Comparison of ENCODE assay signal across 2 cellular contexts in genomic region chr2:151486100-151486499, GRCh38.
A peak's percentile ranks its signal among the peaks of the same experiment; 100 is the strongest.
TF ChIP-seq lines count a peak whose summit lies in the region.

No MANE protein-coding gene starts in this region.

TF ChIP-seq in HepG2, 621 proteins besides CTCF, POLR2A, EP300 and RAD21:
- no peak for TF ChIP-seq SRSF9 (IDR thresholded peaks at IDR 0.05; ENCODE audit: borderline replicate concordance, insufficient read depth, low read depth, low read length, poor library complexity, severe bottlenecking)
- TF ChIP-seq KLF11 (CRISPR knock-in tag; IDR thresholded peaks at IDR 0.05) = no peak
- no peak for TF ChIP-seq TAF1 (CRISPR knock-in tag; IDR thresholded peaks at IDR 0.05)
- no peak for TF ChIP-seq DNMT1 (CRISPR knock-in tag; IDR thresholded peaks at IDR 0.05)
- TF ChIP-seq, protein P1, sequence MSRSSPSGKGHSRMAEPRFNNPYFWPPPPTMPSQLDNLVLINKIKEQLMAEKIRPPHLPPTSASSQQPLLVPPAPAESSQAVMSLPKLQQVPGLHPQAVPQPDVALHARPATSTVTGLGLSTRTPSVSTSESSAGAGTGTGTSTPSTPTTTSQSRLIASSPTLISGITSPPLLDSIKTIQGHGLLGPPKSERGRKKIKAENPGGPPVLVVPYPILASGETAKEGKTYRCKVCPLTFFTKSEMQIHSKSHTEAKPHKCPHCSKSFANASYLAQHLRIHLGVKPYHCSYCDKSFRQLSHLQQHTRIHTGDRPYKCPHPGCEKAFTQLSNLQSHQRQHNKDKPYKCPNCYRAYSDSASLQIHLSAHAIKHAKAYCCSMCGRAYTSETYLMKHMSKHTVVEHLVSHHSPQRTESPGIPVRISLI (CRISPR knock-in tag; IDR thresholded peaks at IDR 0.05; ENCODE audit: borderline replicate concordance) = no peak
- TF ChIP-seq ARNTL (CRISPR knock-in tag; IDR thresholded peaks at IDR 0.05) = no peak
- TF ChIP-seq PPARG (CRISPR knock-in tag; conservative IDR thresholded peaks at IDR 0.05) = no peak
- no peak for TF ChIP-seq FOXA1 (IDR thresholded peaks at IDR 0.05)
- TF ChIP-seq FOXA1 (CRISPR knock-in tag; IDR thresholded peaks at IDR 0.05) = no peak
- no peak for TF ChIP-seq SNRNP70 (IDR thresholded peaks at IDR 0.05; ENCODE audit: low read depth, low read length)
- TF ChIP-seq MXI1 (IDR thresholded peaks at IDR 0.05; ENCODE audit: borderline replicate concordance, low read depth, low read length) = no peak

TF ChIP-seq in GM12878, 131 proteins besides CTCF, POLR2A, EP300 and RAD21:
- TF ChIP-seq SUZ12 (IDR thresholded peaks at IDR 0.05; ENCODE audit: unreplicated experiment) (no peak), RUNX3 (IDR thresholded peaks at IDR 0.05; ENCODE audit: low read length) (peak; percentile 54; the same call in 1 of the 2 replicates), ELK1 (IDR thresholded peaks at IDR 0.05; ENCODE audit: low read depth, low read length) (no peak), PAX5 (IDR thresholded peaks at IDR 0.05; ENCODE audit: borderline replicate concordance, low read depth, low read length) (no peak), BHLHE40 (IDR thresholded peaks at IDR 0.05; ENCODE audit: borderline replicate concordance in 1 of 2, low read depth in 2 of 2, low read length in 1 of 2) (no peak)
- TF ChIP-seq, protein P2, sequence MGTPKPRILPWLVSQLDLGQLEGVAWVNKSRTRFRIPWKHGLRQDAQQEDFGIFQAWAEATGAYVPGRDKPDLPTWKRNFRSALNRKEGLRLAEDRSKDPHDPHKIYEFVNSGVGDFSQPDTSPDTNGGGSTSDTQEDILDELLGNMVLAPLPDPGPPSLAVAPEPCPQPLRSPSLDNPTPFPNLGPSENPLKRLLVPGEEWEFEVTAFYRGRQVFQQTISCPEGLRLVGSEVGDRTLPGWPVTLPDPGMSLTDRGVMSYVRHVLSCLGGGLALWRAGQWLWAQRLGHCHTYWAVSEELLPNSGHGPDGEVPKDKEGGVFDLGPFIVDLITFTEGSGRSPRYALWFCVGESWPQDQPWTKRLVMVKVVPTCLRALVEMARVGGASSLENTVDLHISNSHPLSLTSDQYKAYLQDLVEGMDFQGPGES (IDR thresholded peaks at IDR 0.05) = no peak
